17 cellular contexts compared by ENCODE assay signal in genomic region chr3:8497582-8497981, GRCh38. TPM values are rescaled to one million over a fixed set of nuclear protein-coding genes. Genes with fewer than 3 reads are reported as not detected.
DNase-seq lines count a peak whose midpoint lies in the region; ATAC-seq and TF ChIP-seq lines count a peak whose summit lies in the region.
"Had no signal": no experiment of that assay in that cellular context is flagged by ENCODE, and none has a peak within 500 bp of the region (broad histone marks: within the 10 kb centered on the region; RNA-seq: fewer than 3 reads in every experiment).

No MANE protein-coding gene starts in this region.

- ATAC-seq in activated CD4-positive, CD25-positive, alpha-beta regulatory T cell treated with anti-CD3 and anti-CD28 coated beads, Interleukin-2, amount 50 U/mL, for 24 hours: no peak
- ATAC-seq in activated T-cell treated with anti-CD3 and anti-CD28 coated beads, Interleukin-2, amount 50 U/mL, for 4 hours: no peak
- ATAC-seq: activated T-cell treated with anti-CD3 and anti-CD28 coated beads, Interleukin-2, amount 50 U/mL, for 72 hours had no signal

- H3K79me1 ChIP-seq in mesenchymal stem cell (replicated peaks; ENCODE audit: low read length, poor library complexity, severe bottlenecking): peaks cover 3% of the 10 kb centered on the region

- no peak overlapping the region for H3K4me2 ChIP-seq in mesenchymal stem cell (ENCODE audit: low read length, poor library complexity, severe bottlenecking)

- 0% methylated on average over 1 of the region's 1 CpG for WGBS in mesenchymal stem cell

- DNase-seq in Caki2 (ENCODE audit: low read depth) (peak; percentile 49), brain microvascular endothelial cell (peak; percentile 60), mesenchymal stem cell (peak; percentile 70), ascending aorta (ENCODE audit: low spot score in 2 of 2) (no peak), NAMALWA (ENCODE audit: low spot score) (no peak)
- DNase-seq in activated T-cell treated with anti-CD3 and anti-CD28 coated beads, Interleukin-2, amount 50 U/mL, for 4 hours: no peak
- DNase-seq: activated CD4-positive, alpha-beta T cell treated with anti-CD3 and anti-CD28 coated beads, Interleukin-2, amount 50 U/mL, for 4 hours; activated T-cell treated with anti-CD3 and anti-CD28 coated beads, Interleukin-2, amount 50 U/mL, for 72 hours; COR-L47; NCI-H1048; NCI-H2171; sigmoid colon; stimulated activated CD4-positive, alpha-beta T cell treated with anti-CD3 and anti-CD28 coated beads, Interleukin-4, amount 100 ng/mL, for 1 hour; upper lobe of left lung had no signal

- peak overlapping the region; percentile 44 for H2AK5ac ChIP-seq in mesenchymal stem cell (ENCODE audit: low read length, severe bottlenecking)

- H4K8ac ChIP-seq in mesenchymal stem cell (ENCODE audit: low read length): no peak overlapping the region

- H2AFZ ChIP-seq in mesenchymal stem cell (ENCODE audit: low read depth, low read length): no peak overlapping the region

- no peak overlapping the region for H3K9ac ChIP-seq in mesenchymal stem cell (ENCODE audit: low read length)

- no peak overlapping the region for H3K4me3 Mint-ChIP-seq in activated T-cell treated with anti-CD3 and anti-CD28 coated beads, Interleukin-2, amount 50 U/mL, for 4 hours
- H3K4me3 Mint-ChIP-seq: activated T-cell treated with anti-CD3 and anti-CD28 coated beads, Interleukin-2, amount 50 U/mL, for 72 hours had no signal

- H3K36me3 Mint-ChIP-seq in activated T-cell treated with anti-CD3 and anti-CD28 coated beads, Interleukin-2, amount 50 U/mL, for 4 hours (ENCODE audit: insufficient read depth): no peaks in the 10 kb centered on the region

- no peak overlapping the region for H3K18ac ChIP-seq in mesenchymal stem cell (ENCODE audit: low read depth in 1 of 2, low read length in 2 of 2)

- no peak for TF ChIP-seq RAD21 in Ishikawa (IDR thresholded peaks at IDR 0.05; ENCODE audit: low read depth)

- H3K9me3 ChIP-seq in mesenchymal stem cell (ENCODE audit: control insufficient read depth, low read length) (no peaks in the 10 kb centered on the region), ascending aorta (no peaks in the 10 kb centered on the region)
- H3K9me3 ChIP-seq: sigmoid colon, SJSA1, upper lobe of left lung had no signal

- no peak overlapping the region for H3K4ac ChIP-seq in mesenchymal stem cell (ENCODE audit: low read depth in 1 of 2, low read length in 2 of 2)

- no peak overlapping the region for H2BK15ac ChIP-seq in mesenchymal stem cell (ENCODE audit: low read depth, poor library complexity, severe bottlenecking)

- no peak overlapping the region for H3K14ac ChIP-seq in mesenchymal stem cell (ENCODE audit: low read length in 2 of 2)

- no peak overlapping the region for H3K23ac ChIP-seq in mesenchymal stem cell (ENCODE audit: low read length in 2 of 2)

- TF ChIP-seq EP300 in Ishikawa (IDR thresholded peaks at IDR 0.05; ENCODE audit: borderline replicate concordance): peak; percentile 47; the same call in 1 of the 2 replicates

- no peaks in the 10 kb centered on the region for H3K9me3 Mint-ChIP-seq in activated T-cell treated with anti-CD3 and anti-CD28 coated beads, Interleukin-2, amount 50 U/mL, for 4 hours
- H3K9me3 Mint-ChIP-seq: activated T-cell treated with anti-CD3 and anti-CD28 coated beads, Interleukin-2, amount 50 U/mL, for 72 hours had no signal

- H2BK120ac ChIP-seq in mesenchymal stem cell (ENCODE audit: low read depth, low read length): no peak overlapping the region

- peaks cover 21% of the 10 kb centered on the region for H3K4me1 ChIP-seq in mesenchymal stem cell (ENCODE audit: control insufficient read depth, insufficient read depth, low read depth, low read length)
- peaks cover 0 to 8% of the 10 kb centered on the region in 2 donors for H3K4me1 ChIP-seq in ascending aorta

- H4K91ac ChIP-seq in mesenchymal stem cell (ENCODE audit: low read length): no peak overlapping the region

- H2BK12ac ChIP-seq in mesenchymal stem cell (ENCODE audit: low read length in 2 of 2): peak overlapping the region in 1 of 2 experiments; percentile 80

- TF ChIP-seq CTCF in brain microvascular endothelial cell (IDR thresholded peaks at IDR 0.05; ENCODE audit: low read depth, low read length, missing control alignments) (no peak), ascending aorta (IDR thresholded peaks at IDR 0.05) (no peak)

- no peaks in the 10 kb centered on the region for H3K27me3 ChIP-seq in brain microvascular endothelial cell (replicated peaks)
- no peaks in the 10 kb centered on the region for H3K27me3 ChIP-seq in mesenchymal stem cell (ENCODE audit: control insufficient read depth in 1 of 2, insufficient read depth in 1 of 2, low read length in 2 of 2)
- no peaks in the 10 kb centered on the region for H3K27me3 ChIP-seq in ascending aorta
- H3K27me3 ChIP-seq: sigmoid colon, SJSA1, upper lobe of left lung had no signal

- H3K4me3 ChIP-seq in brain microvascular endothelial cell (ENCODE audit: low read depth, low read length) (no peak overlapping the region), mesenchymal stem cell (ENCODE audit: insufficient read depth in 1 of 2, low read depth in 1 of 2, low read length in 2 of 2) (no peak overlapping the region), ascending aorta (no peak overlapping the region)
- H3K4me3 ChIP-seq: sigmoid colon, SJSA1, upper lobe of left lung had no signal

- peaks cover 20% of the 10 kb centered on the region for H3K27me3 Mint-ChIP-seq in activated T-cell treated with anti-CD3 and anti-CD28 coated beads, Interleukin-2, amount 50 U/mL, for 4 hours (ENCODE audit: low read depth)

- H3K4me1 Mint-ChIP-seq in activated T-cell treated with anti-CD3 and anti-CD28 coated beads, Interleukin-2, amount 50 U/mL, for 4 hours (ENCODE audit: low read depth): peaks cover 11% of the 10 kb centered on the region

- H3K36me3 ChIP-seq in brain microvascular endothelial cell (replicated peaks): no peaks in the 10 kb centered on the region
- H3K36me3 ChIP-seq in mesenchymal stem cell (ENCODE audit: control insufficient read depth in 1 of 2, insufficient read depth in 2 of 2, low read depth in 1 of 2, low read length in 2 of 2): no peaks in the 10 kb centered on the region
- H3K36me3 ChIP-seq in ascending aorta: no peaks in the 10 kb centered on the region
- H3K36me3 ChIP-seq: sigmoid colon, SJSA1, upper lobe of left lung had no signal

- H2BK5ac ChIP-seq in mesenchymal stem cell (ENCODE audit: low read depth, low read length, poor library complexity, severe bottlenecking): no peak overlapping the region

- intact Hi-C loops in ascending aorta (cut with DNase I): no loop called here

- H3K27ac ChIP-seq in brain microvascular endothelial cell: no peak overlapping the region
- peak overlapping the region; percentile 84 for H3K27ac ChIP-seq in mesenchymal stem cell (ENCODE audit: low read length, poor library complexity, severe bottlenecking)
- H3K27ac ChIP-seq in ascending aorta: no peak overlapping the region
- H3K27ac ChIP-seq: sigmoid colon, SJSA1 had no signal

- in situ Hi-C loops in Caki2 (cut with HindIII; ENCODE audit: low pct_unique_long_range_greater_than_20kb, low sequenced_read_pairs) (no loop called here), brain microvascular endothelial cell (cut with HindIII; ENCODE audit: low pct_ligation_motif_present, low sequenced_read_pairs) (no loop called here)

TF ChIP-seq in Ishikawa, 13 proteins besides CTCF, POLR2A, EP300 and RAD21:
- peak; percentile 51 for TF ChIP-seq TEAD4 (IDR thresholded peaks at IDR 0.05)
- TF ChIP-seq ZBTB7A (IDR thresholded peaks at IDR 0.05; ENCODE audit: low read depth): no peak
- TF ChIP-seq REST (IDR thresholded peaks at IDR 0.05; ENCODE audit: low read depth): no peak
- no peak for TF ChIP-seq FOXM1 (IDR thresholded peaks at IDR 0.05; ENCODE audit: borderline replicate concordance, low read depth)

RNA-seq across cellular contexts. Expression of gene LMCD1, which starts 4.0 kb away (rescaled TPM):
- 28.6 and 50.1 TPM in 2 replicates for total RNA-seq in Caki2 (2014; rRNA removed; shearing (Covaris generic); ENCODE audit: low replicate concordance)
- 22.4 TPM for polyA plus RNA-seq in mesenchymal stem cell (2013, experiment 1 of 2)
- 23.5 TPM for polyA plus RNA-seq in mesenchymal stem cell (2013, experiment 2 of 2)
- total RNA-seq in activated T-cell treated with anti-CD3 and anti-CD28 coated beads, Interleukin-2, amount 50 U/mL, for 4 hours: 1 to 10 TPM in 1 of 3 donors, under 1 TPM in 2; 0.74 to 1.8 (median 0.76) TPM
- 634 TPM for total RNA-seq in ascending aorta

Comparison
In these comparisons a context has a peak if more than half of its experiments do, and no peak if none do; other contexts are left out.
1. DNase-seq: peak in Caki2 (single experiment), brain microvascular endothelial cell (single experiment) and mesenchymal stem cell (single experiment); none in activated T-cell treated with anti-CD3 and anti-CD28 coated beads, Interleukin-2, amount 50 U/mL, for 4 hours (single experiment), ascending aorta (0 of 2) and NAMALWA (single experiment).
2. RNA of gene LMCD1, which starts 4.0 kb away (total RNA-seq): 634 TPM in ascending aorta (single experiment) and 28.6 to 50.1 TPM in Caki2; 0.74 to 1.8 TPM in activated T-cell treated with anti-CD3 and anti-CD28 coated beads, Interleukin-2, amount 50 U/mL, for 4 hours; every median in the first group is over 10 times any median in the second.